8 cellular contexts compared by ENCODE assay signal in the genomic region with DNA sequence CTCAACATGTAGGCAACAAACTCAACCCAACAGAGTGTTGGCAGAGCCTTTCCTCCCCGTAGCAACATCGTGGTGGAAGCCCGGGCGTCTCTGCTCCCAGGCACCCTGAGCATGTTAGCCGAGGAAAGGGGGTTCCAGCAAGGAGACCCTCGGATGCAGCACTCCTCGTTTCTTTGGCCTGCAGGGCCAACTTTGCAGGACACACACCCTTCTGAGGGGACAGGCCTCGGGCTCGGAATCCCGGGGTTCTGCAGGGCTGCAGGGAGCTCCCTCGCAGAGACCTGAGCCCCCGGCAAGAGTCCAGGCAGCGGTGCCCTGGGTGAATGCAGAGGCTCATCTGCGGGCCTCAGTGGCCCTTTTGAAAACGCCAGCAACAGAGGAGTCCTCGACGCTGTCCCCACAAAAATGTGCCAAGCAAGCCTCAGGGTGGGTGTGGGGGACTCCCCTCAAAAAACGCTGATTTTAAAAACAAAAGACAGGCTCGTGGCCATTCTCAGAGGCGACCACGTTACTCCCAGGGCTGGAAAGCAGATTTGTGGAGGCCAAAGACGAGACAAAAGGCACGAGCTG. TPM values are rescaled to one million over a fixed set of nuclear protein-coding genes. Genes with fewer than 3 reads are reported as not detected.
DNase-seq lines count a peak whose midpoint lies in the region; ATAC-seq, FAIRE-seq and TF ChIP-seq lines count a peak whose summit lies in the region.

No MANE protein-coding gene starts in this region.

- H2AFZ ChIP-seq in mammary epithelial cell (ENCODE audit: low read depth, low read length), result peak overlapping the region; percentile 86
- H2AFZ ChIP-seq in OCI-LY7 (ENCODE audit: low read length), result no peak overlapping the region
- no peak overlapping the region for H2AFZ ChIP-seq in Karpas-422 (ENCODE audit: low read length)

- no TSS peak for BruUV-seq in mammary epithelial cell (replicated peaks; lab: Mats Ljungman, UMichigan)
- BruUV-seq in OCI-LY7 (replicated peaks; lab: Mats Ljungman, UMichigan), result no TSS peak

- intact Hi-C loops in mammary epithelial cell (cut with micrococcal nuclease) (loop anchor here (2.0 to 5.0 kb wide), 5 partner anchors 107 to 832 kb away; a partner anchor contains a TSS), OCI-LY7 (cut with micrococcal nuclease; ENCODE audit: unreplicated experiment) (no loop called here)

- H3K4me3 ChIP-seq in mammary epithelial cell (replicated peaks in 1 of 3; ENCODE audit: insufficient read depth in 1 of 3, low read depth in 2 of 3, low read length in 3 of 3), result peak overlapping the region; percentile 65 to 87 (median 68)
- H3K4me3 ChIP-seq in subcutaneous abdominal adipose tissue (ENCODE audit: low read depth in 1 of 5, low read length in 5 of 5), result peak overlapping the region; percentile 60 to 69 (median 66)
- H3K4me3 ChIP-seq in OCI-LY7 (ENCODE audit: low read depth, low read length, poor library complexity, severe bottlenecking), result no peak overlapping the region
- no peak overlapping the region for H3K4me3 ChIP-seq in Karpas-422 (ENCODE audit: low read length)

- in situ Hi-C loops in mammary epithelial cell (cut with MboI; ENCODE audit: low sequenced_read_pairs in 2 of 2), result loop anchor here in 1 of 2 donors (25.0 kb wide), 1 partner anchor 157 kb away; no protein-coding TSS in a partner anchor

- POLR2A ChIA-PET in OCI-LY7 (lab: Charles Lee), result interaction anchor here (0.6 kb wide), 1 partner anchor 359 kb away, joined by 3 read pairs; no protein-coding TSS in a partner anchor

- FAIRE-seq in HTR-8/SVneo (lab: Jason Lieb, UNC), result no peak

- H3K27ac ChIP-seq in mammary epithelial cell (ENCODE audit: insufficient read depth, low read depth, low read length), result no peak overlapping the region
- no peak overlapping the region for H3K27ac ChIP-seq in subcutaneous abdominal adipose tissue (ENCODE audit: low read depth, low read length)
- no peak overlapping the region for H3K27ac ChIP-seq in OCI-LY7 (ENCODE audit: low read depth, low read length, poor library complexity, severe bottlenecking)
- no peak overlapping the region for H3K27ac ChIP-seq in Karpas-422 (ENCODE audit: low read length)

- H3K9me3 ChIP-seq in mammary epithelial cell (replicated peaks; ENCODE audit: insufficient read depth, low read length) (no peaks in the 10 kb centered on the region), subcutaneous abdominal adipose tissue (ENCODE audit: control insufficient read depth in 5 of 5, low read length in 5 of 5) (no peaks in the 10 kb centered on the region), OCI-LY7 (ENCODE audit: low read length) (no peaks in the 10 kb centered on the region), Karpas-422 (ENCODE audit: low read length) (no peaks in the 10 kb centered on the region)

- no peaks in the 10 kb centered on the region for H4K20me1 ChIP-seq in mammary epithelial cell (ENCODE audit: insufficient read depth, low read length)
- H4K20me1 ChIP-seq in OCI-LY7 (ENCODE audit: insufficient read depth, low read length), result no peaks in the 10 kb centered on the region
- H4K20me1 ChIP-seq in Karpas-422 (ENCODE audit: insufficient read depth, low read depth, low read length), result no peaks in the 10 kb centered on the region

- CTCF ChIA-PET in mammary epithelial cell (lab: Charles Lee; ENCODE audit: low non-redundant PET) (interaction anchor here (0.7 kb wide), 1 partner anchor 70 kb away, joined by 3 read pairs; no protein-coding TSS in a partner anchor), OCI-LY7 (lab: Charles Lee; ENCODE audit: unreplicated experiment) (no interaction called here)

- TF ChIP-seq CTCF in mammary epithelial cell (conservative IDR thresholded peaks at IDR 0.05 in 1 of 2, IDR thresholded peaks at IDR 0.05 in 1 of 2; ENCODE audit: extremely low read depth in 1 of 2, insufficient read depth in 1 of 2, low read depth in 1 of 2, low read length in 2 of 2) (no peak), OCI-LY7 (conservative IDR thresholded peaks at IDR 0.05; ENCODE audit: low read length) (no peak)

- H3K4me1 ChIP-seq in mammary epithelial cell (ENCODE audit: insufficient read depth, low read length), result peaks cover 4% of the 10 kb centered on the region
- H3K4me1 ChIP-seq in subcutaneous abdominal adipose tissue (ENCODE audit: control insufficient read depth in 5 of 5, insufficient read depth in 5 of 5, low read length in 5 of 5), result peaks cover 0 to 15% (median 13%) of the 10 kb centered on the region in 5 donors
- H3K4me1 ChIP-seq in OCI-LY7 (ENCODE audit: insufficient read depth, low read length, poor library complexity, severe bottlenecking), result no peaks in the 10 kb centered on the region
- H3K4me1 ChIP-seq in Karpas-422 (ENCODE audit: low read length), result no peaks in the 10 kb centered on the region

- DNase-seq in AG08395 (ENCODE audit: low spot score) (peak; percentile 19), HTR-8/SVneo (ENCODE audit: insufficient read length, low spot score) (peak; percentile 20), mammary epithelial cell (no peak), left kidney (ENCODE audit: low read depth, low spot score) (peak; percentile 64), OCI-LY7 (ENCODE audit: low spot score) (no peak), Karpas-422 (no peak)

- 41% methylated on average over 11 of the region's 23 CpGs for WGBS in mammary epithelial cell (ENCODE audit: low coverage, missing lambda C conversion rate)

- no peaks in the 10 kb centered on the region for H3K9me2 ChIP-seq in OCI-LY7 (ENCODE audit: insufficient read depth, low read length)
- H3K9me2 ChIP-seq in Karpas-422 (replicated peaks; ENCODE audit: insufficient read depth, low read length), result no peaks in the 10 kb centered on the region

- dilution Hi-C loops in mammary epithelial cell (cut with HindIII; ENCODE audit: low sequenced_read_pairs), result no loop called here

- H3K9ac ChIP-seq in mammary epithelial cell (ENCODE audit: insufficient read depth, low read length) (peak overlapping the region; percentile 58), subcutaneous abdominal adipose tissue (ENCODE audit: low read length in 5 of 5) (peak overlapping the region; percentile 48 to 86 (median 74)), Karpas-422 (ENCODE audit: low read length) (no peak overlapping the region)

- ATAC-seq in HG03354 (IDR thresholded peaks at IDR 0.05; ENCODE audit: poor library complexity, severe bottlenecking, unreplicated experiment), result no peak

- H3K36me3 ChIP-seq in mammary epithelial cell (ENCODE audit: insufficient read depth, low read length) (no peaks in the 10 kb centered on the region), subcutaneous abdominal adipose tissue (ENCODE audit: control insufficient read depth in 5 of 5, insufficient read depth in 5 of 5, low read length in 5 of 5) (no peaks in the 10 kb centered on the region), OCI-LY7 (ENCODE audit: insufficient read depth, low read length) (no peaks in the 10 kb centered on the region), Karpas-422 (ENCODE audit: insufficient read depth, low read length) (no peaks in the 10 kb centered on the region)

- H3K4me2 ChIP-seq in mammary epithelial cell (ENCODE audit: insufficient read depth, low read depth, low read length) (peak overlapping the region; percentile 84), OCI-LY7 (ENCODE audit: low read length) (no peak overlapping the region), Karpas-422 (ENCODE audit: low read depth, low read length, poor library complexity, severe bottlenecking) (no peak overlapping the region)

- H3K79me2 ChIP-seq in mammary epithelial cell (ENCODE audit: insufficient read depth, low read length), result peaks cover 19% of the 10 kb centered on the region
- H3K79me2 ChIP-seq in OCI-LY7 (ENCODE audit: insufficient read depth, low read depth, low read length), result no peaks in the 10 kb centered on the region
- no peaks in the 10 kb centered on the region for H3K79me2 ChIP-seq in Karpas-422 (ENCODE audit: low read length)

- H3K27me3 ChIP-seq in mammary epithelial cell (ENCODE audit: insufficient read depth, low read length) (no peaks in the 10 kb centered on the region), subcutaneous abdominal adipose tissue (ENCODE audit: control insufficient read depth in 5 of 5, insufficient read depth in 4 of 5, low read length in 5 of 5) (no peaks in the 10 kb centered on the region), Karpas-422 (ENCODE audit: low read length) (no peaks in the 10 kb centered on the region)

RNA-seq across cellular contexts. Expression of a gene that starts 1.4 kb away (rescaled TPM):
- total RNA-seq in mammary epithelial cell (10 to 100 TPM; 15.5 to 25.2 TPM), OCI-LY7 (2022) (not detected in 2 replicates)
- 11.7 TPM for polyA plus RNA-seq in mammary epithelial cell
- 13.9 TPM for polyA minus RNA-seq in mammary epithelial cell
- not detected in 2 replicates for total RNA-seq in OCI-LY7 (2014; rRNA removed; shearing (Covaris generic))
- not detected in 2 replicates for total RNA-seq in Karpas-422 (2014; rRNA removed; shearing (Covaris generic); ENCODE audit: low replicate concordance)

Comparison
In these comparisons a context has a peak if more than half of its experiments do, and no peak if none do; other contexts are left out.
1. DNase-seq: peak in AG08395 (single experiment), HTR-8/SVneo (single experiment) and left kidney (single experiment); none in mammary epithelial cell (single experiment), OCI-LY7 (single experiment) and Karpas-422 (single experiment).
2. H3K4me3 ChIP-seq: peak in mammary epithelial cell (3 of 3) and subcutaneous abdominal adipose tissue (5 of 5); none in OCI-LY7 (single experiment) and Karpas-422 (single experiment).
3. RNA of a gene that starts 1.4 kb away (total RNA-seq): 15.5 to 25.2 TPM in mammary epithelial cell; not detected in OCI-LY7 and not detected in Karpas-422; every median in the first group is over 10 times any median in the second.